15 cellular contexts compared by ENCODE assay signal in genomic region chr11:36091256-36091811, GRCh38.
DNase-seq lines count a peak whose midpoint lies in the region; ATAC-seq, FAIRE-seq and TF ChIP-seq lines count a peak whose summit lies in the region.
"Had no signal": no experiment of that assay in that cellular context is flagged by ENCODE, and none has a peak within 500 bp of the region (broad histone marks: within the 10 kb centered on the region; RNA-seq: fewer than 3 reads in every experiment).

No MANE protein-coding gene starts in this region.

- no peak overlapping the region for H3K4me2 ChIP-seq in H1 (ENCODE audit: insufficient read depth in 1 of 2, low read depth in 2 of 2, low read length in 2 of 2)
- no peak overlapping the region for H3K4me2 ChIP-seq in trophoblast cell (ENCODE audit: low read length)

- no peak overlapping the region for H2BK15ac ChIP-seq in H1 (ENCODE audit: low read length)

- H2BK120ac ChIP-seq in H1 (replicated peaks; ENCODE audit: low read depth, low read length) (peak overlapping the region; percentile 58), trophoblast cell (ENCODE audit: insufficient read depth, low read length, poor library complexity) (no peak overlapping the region)

- TF ChIP-seq EP300 in H1 (IDR thresholded peaks at IDR 0.05; ENCODE audit: borderline replicate concordance in 1 of 2, low read depth in 2 of 2, low read length in 2 of 2): no peak

- H3K27me3 ChIP-seq in H1 (replicated peaks in 1 of 4; ENCODE audit: control insufficient read depth in 3 of 4, extremely low read depth in 1 of 4, insufficient read depth in 3 of 4, low read length in 3 of 4) (no peaks in the 10 kb centered on the region), trophoblast cell (ENCODE audit: insufficient read depth, low read length) (no peaks in the 10 kb centered on the region)
- H3K27me3 ChIP-seq: upper lobe of right lung had no signal

- H2AK5ac ChIP-seq in H1 (ENCODE audit: low read depth, low read length) (no peak overlapping the region), trophoblast cell (ENCODE audit: low read length) (no peak overlapping the region)

- H3K4me3 ChIP-seq in H1 (ENCODE audit: extremely low read depth in 1 of 4, insufficient read depth in 2 of 4, low read depth in 3 of 4, low read length in 4 of 4) (no peak overlapping the region), trophoblast cell (ENCODE audit: low read depth, low read length) (no peak overlapping the region)
- H3K4me3 ChIP-seq: upper lobe of right lung had no signal

- H3K18ac ChIP-seq in H1 (ENCODE audit: extremely low read depth, low read length) (peak overlapping the region; percentile 44; the same call in 1 of the 2 replicates), trophoblast cell (ENCODE audit: low read length) (no peak overlapping the region)

- H4K12ac ChIP-seq in trophoblast cell (ENCODE audit: low read depth, low read length): no peak overlapping the region

- CTCF ChIA-PET in RWPE1 (lab: Yijun Ruan, JAX): no interaction called here
- CTCF ChIA-PET in H1 (lab: Charles Lee; ENCODE audit: partially characterized antibody): interaction anchor here (0.6 to 4.1 kb wide), 4 partner anchors 40 to 269 kb away, joined by 3 to 15 read pairs (median 7); no protein-coding TSS in a partner anchor

- peak; percentile 73 for DNase-seq in HT1080 (ENCODE audit: low read depth)
- no peak for DNase-seq in RWPE1 (ENCODE audit: low spot score)
- no peak for DNase-seq in H1 (ENCODE audit: low read depth in 1 of 2, low spot score in 2 of 2)
- DNase-seq in trophoblast cell: no peak
- no peak for DNase-seq in effector CD8-positive, alpha-beta T cell (lab: John Stamatoyannopoulos, UW)
- DNase-seq in NCI-H2227 treated with DMSO at 0.1 percent for 48 hours (lab: John Stamatoyannopoulos, UW): no peak
- no peak for DNase-seq in NCI-H1694 treated with DMSO at 0.1 percent for 48 hours (lab: John Stamatoyannopoulos, UW)
- DNase-seq: activated CD4-positive, alpha-beta memory T cell treated with anti-CD3 and anti-CD28 coated beads for 36 hours; activated naive CD8-positive, alpha-beta T cell treated with anti-CD3 and anti-CD28 coated beads, Interleukin-2, amount 10 ng/mL, durations not matched to agents 7 days and 5 days; DMS79 treated with DMSO at 0.1 percent for 48 hours; NCI-H1930; SHP77; upper lobe of right lung had no signal

- TF ChIP-seq CTCF in RWPE1 (conservative IDR thresholded peaks at IDR 0.05; ENCODE audit: low read depth): no peak
- TF ChIP-seq CTCF in H1 (IDR thresholded peaks at IDR 0.05; ENCODE audit: control extremely low read depth in 1 of 3, insufficient read depth in 1 of 3, low read depth in 1 of 3, low read length in 3 of 3): no peak

- H2AFZ ChIP-seq in H1 (ENCODE audit: low read length) (no peak overlapping the region), trophoblast cell (ENCODE audit: insufficient read depth, low read length, poor library complexity) (no peak overlapping the region)

- no peaks in the 10 kb centered on the region for H3K79me1 ChIP-seq in H1 (ENCODE audit: low read depth, low read length)
- peaks cover 9% of the 10 kb centered on the region for H3K79me1 ChIP-seq in trophoblast cell (ENCODE audit: low read length)

- 70% methylated on average over 6 of the region's 7 CpGs; no CpG with 5 or more reads in 1 of the 2 experiments for WGBS in H1 (ENCODE audit: extremely low coverage in 1 of 2, insufficient coverage in 1 of 2, insufficient read length in 1 of 2, insufficient replicate concordance in 2 of 2, low coverage in 1 of 2, low lambda C conversion rate in 2 of 2, missing lambda C conversion rate in 1 of 2), 2 experiments
- no CpG with 5 or more reads among the region's 7 CpGs for WGBS in trophoblast cell (ENCODE audit: extremely low coverage, insufficient coverage, insufficient read length)

- H3K9ac ChIP-seq in H1 (replicated peaks in 1 of 4; ENCODE audit: extremely low read depth in 1 of 4, low read depth in 3 of 4, low read length in 3 of 4) (peak overlapping the region in 1 of 4 experiments; percentile 33; a peak in 2 of 7 replicates), trophoblast cell (ENCODE audit: low read length) (no peak overlapping the region)

- H3K14ac ChIP-seq in H1 (ENCODE audit: insufficient read length): no peak overlapping the region
- no peak overlapping the region for H3K14ac ChIP-seq in trophoblast cell (ENCODE audit: low read length)

- H3K36me3 ChIP-seq in H1 (ENCODE audit: control insufficient read depth in 2 of 4, insufficient read depth in 4 of 4, low read length in 3 of 4) (peaks cover 0 to 14% (median 0%) of the 10 kb centered on the region in 4 experiments; a peak in 2 of 8 replicates), trophoblast cell (ENCODE audit: control insufficient read depth in 1 of 2, insufficient read depth in 2 of 2, low read length in 2 of 2) (peaks cover 2 to 5% of the 10 kb centered on the region in 2 experiments)
- H3K36me3 ChIP-seq: upper lobe of right lung had no signal

- peaks cover 0 to under 1% of the 10 kb centered on the region in 2 experiments; a peak in 1 of 4 replicates for H3K79me2 ChIP-seq in H1 (ENCODE audit: control insufficient read depth in 1 of 2, insufficient read depth in 2 of 2, low read length in 2 of 2)
- peaks cover 2% of the 10 kb centered on the region for H3K79me2 ChIP-seq in trophoblast cell (ENCODE audit: control insufficient read depth, insufficient read depth, low read length, poor library complexity)

- H4K8ac ChIP-seq in H1 (ENCODE audit: extremely low read depth, insufficient read depth, low read length): no peak overlapping the region
- H4K8ac ChIP-seq in trophoblast cell (ENCODE audit: low read depth, low read length): no peak overlapping the region

- H3K4me1 ChIP-seq in H1 (replicated peaks in 1 of 4; ENCODE audit: control insufficient read depth in 3 of 4, insufficient read depth in 4 of 4, low read length in 3 of 4) (peaks cover 6 to 33% (median 24%) of the 10 kb centered on the region in 4 experiments; a peak in 5 of 7 replicates), trophoblast cell (ENCODE audit: control insufficient read depth in 1 of 2, insufficient read depth in 2 of 2, low read length in 2 of 2) (peaks cover 22% of the 10 kb centered on the region in 2 experiments)
- H3K4me1 ChIP-seq: upper lobe of right lung had no signal

- no peak for TF ChIP-seq RAD21 in H1 (IDR thresholded peaks at IDR 0.05 in 1 of 2, conservative IDR thresholded peaks at IDR 0.05 in 1 of 2; ENCODE audit: low read depth in 2 of 2, low read length in 2 of 2)

- peak overlapping the region; percentile 69; the same call in 1 of the 2 replicates for H2BK12ac ChIP-seq in H1 (ENCODE audit: low read depth, low read length)
- peak overlapping the region; percentile 1 for H2BK12ac ChIP-seq in trophoblast cell (ENCODE audit: low read length)

- H3K23ac ChIP-seq in H1 (ENCODE audit: insufficient read length) (no peak overlapping the region), trophoblast cell (ENCODE audit: low read length) (no peak overlapping the region)

- H4K91ac ChIP-seq in H1 (replicated peaks; ENCODE audit: insufficient read length, low read length) (peak overlapping the region; percentile 38), trophoblast cell (ENCODE audit: low read depth, low read length) (peak overlapping the region; percentile 57)

- no peak overlapping the region; the same call in 1 of the 2 replicates for H2BK20ac ChIP-seq in H1 (ENCODE audit: low read length)

- TF ChIP-seq POLR2A in H1 (IDR thresholded peaks at IDR 0.05; ENCODE audit: control extremely low read depth in 1 of 2, low read depth in 2 of 2, low read length in 2 of 2): no peak

- no peak overlapping the region for H3K4ac ChIP-seq in H1 (replicated peaks; ENCODE audit: insufficient read length, low read depth, low read length)
- no peak overlapping the region for H3K4ac ChIP-seq in trophoblast cell (ENCODE audit: low read depth, low read length)

- H4K5ac ChIP-seq in H1 (ENCODE audit: insufficient read length, low read depth, low read length): peak overlapping the region; percentile 28

- 0 out of 2 replicates have a peak overlapping the region, but pooled peaks have one; percentile 26 for H3K27ac ChIP-seq in RWPE1
- peak overlapping the region; percentile 52; the same call in 1 of the 2 replicates for H3K27ac ChIP-seq in H1 (ENCODE audit: low read depth, low read length)
- no peak overlapping the region for H3K27ac ChIP-seq in trophoblast cell (ENCODE audit: low read depth, low read length)
- H3K27ac ChIP-seq: epithelial cell of prostate, upper lobe of right lung had no signal

- no peak for FAIRE-seq in H1 (lab: Jason Lieb, UNC)

- H3K56ac ChIP-seq in H1 (replicated peaks; ENCODE audit: insufficient read length, low read depth, low read length): no peak overlapping the region

- ATAC-seq in GM18517 (IDR thresholded peaks at IDR 0.05; ENCODE audit: unreplicated experiment): no peak

- H3K23me2 ChIP-seq in H1 (ENCODE audit: low read depth, low read length): no peaks in the 10 kb centered on the region

- H3K9me3 ChIP-seq in H1 (ENCODE audit: insufficient read depth in 2 of 2, low read depth in 1 of 2, low read length in 1 of 2): no peaks in the 10 kb centered on the region
- H3K9me3 ChIP-seq in trophoblast cell (ENCODE audit: insufficient read depth, low read depth, low read length): no peaks in the 10 kb centered on the region
- H3K9me3 ChIP-seq: upper lobe of right lung had no signal

- POLR2A ChIA-PET in RWPE1 (lab: Yijun Ruan, JAX; ENCODE audit: low non-redundant PET) (no interaction called here), H1 (lab: Charles Lee; ENCODE audit: partially characterized antibody) (interaction anchor here (1.6 to 11.7 kb wide), 2 partner anchors 13 to 20 kb away, joined by 6 to 102 read pairs; no protein-coding TSS in a partner anchor)

- no peaks in the 10 kb centered on the region for H4K20me1 ChIP-seq in H1 (replicated peaks in 1 of 2; ENCODE audit: control insufficient read depth in 1 of 2, insufficient read depth in 2 of 2, low read length in 2 of 2)

- H2BK5ac ChIP-seq in H1 (ENCODE audit: low read depth, low read length): peak overlapping the region; percentile 1
- no peak overlapping the region for H2BK5ac ChIP-seq in trophoblast cell (ENCODE audit: low read depth, low read length, poor library complexity)

TF ChIP-seq in H1, 55 proteins besides CTCF, POLR2A, EP300 and RAD21 (continues in another document):
- no peak for TF ChIP-seq HDAC2 (IDR thresholded peaks at IDR 0.05; ENCODE audit: borderline replicate concordance in 1 of 2, low read depth in 2 of 2, low read length in 2 of 2)
- TF ChIP-seq POLR2AphosphoS5 (IDR thresholded peaks at IDR 0.05; ENCODE audit: low read depth, low read length): no peak
- TF ChIP-seq SP1 (IDR thresholded peaks at IDR 0.05; ENCODE audit: low read depth, low read length): no peak
- no peak for TF ChIP-seq RBBP5 (IDR thresholded peaks at IDR 0.05; ENCODE audit: borderline replicate concordance, low read depth, low read length)
- no peak for TF ChIP-seq MAFK (IDR thresholded peaks at IDR 0.05; ENCODE audit: low read depth, low read length)
- no peak for TF ChIP-seq FOSL1 (IDR thresholded peaks at IDR 0.05; ENCODE audit: insufficient read depth, low read depth, low read length)
- no peak for TF ChIP-seq TCF12 (IDR thresholded peaks at IDR 0.05; ENCODE audit: low read depth, low read length)
- no peak for TF ChIP-seq CHD2 (IDR thresholded peaks at IDR 0.05; ENCODE audit: low read length)
